ENCODE assay signal across 11 cellular contexts in the genomic region with DNA sequence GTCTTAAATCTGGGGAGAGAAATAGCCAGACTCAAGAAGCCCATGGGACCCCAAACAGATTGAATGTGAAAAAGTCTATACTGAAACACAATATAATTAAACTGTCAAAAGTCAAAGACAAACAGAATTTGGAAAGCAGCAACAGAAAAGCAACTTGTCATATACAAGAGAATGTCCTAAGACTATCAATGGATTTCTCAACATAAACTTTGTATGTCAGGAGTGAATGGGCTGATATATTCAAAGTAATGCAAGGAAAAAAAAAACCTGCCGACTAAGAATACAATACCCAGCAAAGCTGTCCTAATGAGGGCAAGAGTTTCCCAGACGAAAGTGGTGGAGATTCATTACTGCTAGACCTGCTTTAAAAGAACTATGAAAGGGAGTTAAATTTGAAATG.
"Had no signal": no experiment of that assay in that cellular context is flagged by ENCODE, and none has a peak within 500 bp of the region (broad histone marks: within the 10 kb centered on the region; RNA-seq: fewer than 3 reads in every experiment).

No MANE protein-coding gene starts in this region.

- ATAC-seq: GM23338, HCT116 had no signal

- H3K27ac ChIP-seq: GM23248 had no signal

- H3K4me3 ChIP-seq: GM23248, GM23338, HAP-1 had no signal

- H3K4me1 ChIP-seq: HAP-1 had no signal

- DNase-seq: GM23248, GOT3, H7, H9, HCEC 1CT, HFFc6 had no signal

- H3K9ac ChIP-seq: GM23248 had no signal

- H3K36me3 ChIP-seq: HAP-1 had no signal

- H3K4me3 Mint-ChIP-seq: GM23338, H9, HFFc6 had no signal

- FAIRE-seq: H1, H54 had no signal

- H3K27ac Mint-ChIP-seq: GM23338, H9, HFFc6 had no signal
